8 cellular contexts compared by ENCODE assay signal in the genomic region with DNA sequence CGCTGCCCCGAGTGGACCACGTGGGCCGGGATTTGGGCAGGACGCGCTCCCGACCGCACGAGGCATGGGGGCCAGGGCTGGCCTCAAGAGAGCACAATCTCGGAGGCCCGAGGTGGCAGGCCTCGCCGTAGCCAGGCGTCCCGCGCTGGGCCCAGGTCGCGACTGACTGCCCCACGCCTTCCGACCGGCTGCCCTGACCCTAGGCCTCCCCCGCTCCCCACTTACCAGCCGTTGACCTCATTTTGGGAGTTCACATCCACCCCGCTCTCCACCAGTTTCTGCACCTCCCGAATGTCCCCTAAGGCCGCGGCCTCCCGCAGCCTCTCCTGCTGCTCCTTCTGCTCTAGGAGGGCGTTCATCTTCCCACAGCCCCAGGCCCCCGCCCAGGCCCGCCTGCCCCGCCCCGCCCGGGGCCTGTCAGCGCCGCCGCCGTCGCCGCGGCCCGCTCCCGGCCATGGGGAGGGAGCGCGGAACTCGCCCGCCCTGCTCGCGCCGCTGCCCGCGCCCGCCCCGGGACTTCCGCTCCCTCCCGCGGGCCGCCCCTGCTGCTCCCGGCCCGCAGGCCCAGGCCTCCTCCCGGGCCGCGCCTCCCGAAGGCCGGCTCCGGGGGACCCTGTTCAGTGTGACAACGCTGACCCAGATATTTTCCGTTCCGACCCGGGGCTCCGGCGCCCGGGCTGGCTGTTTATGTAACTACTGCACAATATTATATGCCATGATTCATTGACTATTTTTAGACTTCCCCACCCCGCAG. TPM values are rescaled to one million over a fixed set of nuclear protein-coding genes. Genes with fewer than 3 reads are reported as not detected.
DNase-seq lines count a peak whose midpoint lies in the region; ATAC-seq and TF ChIP-seq lines count a peak whose summit lies in the region.

Gene ANKRD40, minus strand, starts transcription at position 619 of the 754 bp plus-strand sequence. Its CDS starts 260 bp downstream, at position 359.

- H3K36me3 ChIP-seq in DOHH2 (ENCODE audit: control insufficient read depth, low read length), result peaks cover 39% of the 10 kb centered on the region
- 0 out of 2 replicates have a peak, but pooled peaks cover 3% of the 10 kb centered on the region for H3K36me3 ChIP-seq in GM23338 (ENCODE audit: insufficient read depth)
- H3K36me3 ChIP-seq in naive thymus-derived CD4-positive, alpha-beta T cell (ENCODE audit: control insufficient read depth in 2 of 3, insufficient read depth in 3 of 3, low read length in 3 of 3), result peaks cover 0 to 13% (median 0%) of the 10 kb centered on the region in 3 experiments

- H3K9me3 Mint-ChIP-seq in GM23338, result no peaks in the 10 kb centered on the region; the same call in 2 of the 3 replicates
- no peaks in the 10 kb centered on the region for H3K9me3 Mint-ChIP-seq in activated T-helper 1 cell treated with anti-CD3 and anti-CD28 coated beads, Interleukin-12 subunit alpha, Interleukin-12 subunit beta, Interleukin-2, Interleukin-4 antibody, amounts not matched to agents 30 ng/mL and 10 ng/mL and 1 ng/mL, durations not matched to agents 14 hours and 24 hours and 36 hours
- H3K9me3 Mint-ChIP-seq in naive thymus-derived CD4-positive, alpha-beta T cell, result no peaks in the 10 kb centered on the region
- no peaks in the 10 kb centered on the region for H3K9me3 Mint-ChIP-seq in stimulated activated memory B cell treated with anti-CD40 and anti-IgM and Interleukin-4, amounts not matched to agents 10 μg/mL and 1 μg/mL and 100 μg/mL, for 72 hours

- peak within 1 kb of the TSS; percentile 95 for H3K4me3 Mint-ChIP-seq in GM23338
- H3K4me3 Mint-ChIP-seq in activated T-helper 1 cell treated with anti-CD3 and anti-CD28 coated beads, Interleukin-12 subunit alpha, Interleukin-12 subunit beta, Interleukin-2, Interleukin-4 antibody, amounts not matched to agents 30 ng/mL and 10 ng/mL and 1 ng/mL, durations not matched to agents 14 hours and 24 hours and 36 hours, result peak within 1 kb of the TSS; percentile 95
- peak within 1 kb of the TSS; percentile 88 to 97 (median 93) for H3K4me3 Mint-ChIP-seq in naive thymus-derived CD4-positive, alpha-beta T cell
- peak within 1 kb of the TSS; percentile 95 for H3K4me3 Mint-ChIP-seq in stimulated activated memory B cell treated with anti-CD40 and anti-IgM and Interleukin-4, amounts not matched to agents 10 μg/mL and 1 μg/mL and 100 μg/mL, for 72 hours

- H3K4me1 ChIP-seq in DOHH2 (ENCODE audit: control insufficient read depth, low read length) (peaks cover 38% of the 10 kb centered on the region), GM23338 (ENCODE audit: insufficient read depth) (peaks cover 5% of the 10 kb centered on the region)
- peaks cover 13 to 20% of the 10 kb centered on the region in 2 donors for H3K4me1 ChIP-seq in naive thymus-derived CD4-positive, alpha-beta T cell (ENCODE audit: control insufficient read depth in 2 of 2, insufficient read depth in 2 of 2, low read length in 2 of 2)

- H3K36me3 Mint-ChIP-seq in GM23338 (ENCODE audit: low read depth), result peaks cover 24% of the 10 kb centered on the region
- H3K36me3 Mint-ChIP-seq in activated T-helper 1 cell treated with anti-CD3 and anti-CD28 coated beads, Interleukin-12 subunit alpha, Interleukin-12 subunit beta, Interleukin-2, Interleukin-4 antibody, amounts not matched to agents 30 ng/mL and 10 ng/mL and 1 ng/mL, durations not matched to agents 14 hours and 24 hours and 36 hours (ENCODE audit: low read depth), result peaks cover 11% of the 10 kb centered on the region
- peaks cover 0 to 15% (median 8%) of the 10 kb centered on the region in 5 donors for H3K36me3 Mint-ChIP-seq in naive thymus-derived CD4-positive, alpha-beta T cell
- H3K36me3 Mint-ChIP-seq in stimulated activated memory B cell treated with anti-CD40 and anti-IgM and Interleukin-4, amounts not matched to agents 10 μg/mL and 1 μg/mL and 100 μg/mL, for 72 hours, result peaks cover 10% of the 10 kb centered on the region

- peaks cover 2% of the 10 kb centered on the region for H3K27me3 Mint-ChIP-seq in GM23338 (ENCODE audit: insufficient read depth, low read depth, poor library complexity)
- H3K27me3 Mint-ChIP-seq in activated T-helper 1 cell treated with anti-CD3 and anti-CD28 coated beads, Interleukin-12 subunit alpha, Interleukin-12 subunit beta, Interleukin-2, Interleukin-4 antibody, amounts not matched to agents 30 ng/mL and 10 ng/mL and 1 ng/mL, durations not matched to agents 14 hours and 24 hours and 36 hours (ENCODE audit: insufficient read depth), result peaks cover 3% of the 10 kb centered on the region
- peaks cover 0 to 2% (median 0%) of the 10 kb centered on the region in 5 donors for H3K27me3 Mint-ChIP-seq in naive thymus-derived CD4-positive, alpha-beta T cell
- H3K27me3 Mint-ChIP-seq in stimulated activated memory B cell treated with anti-CD40 and anti-IgM and Interleukin-4, amounts not matched to agents 10 μg/mL and 1 μg/mL and 100 μg/mL, for 72 hours, result no peaks in the 10 kb centered on the region

- no peaks in the 10 kb centered on the region for H3K9me3 ChIP-seq in DOHH2 (ENCODE audit: control insufficient read depth, insufficient read depth, low read length)
- H3K9me3 ChIP-seq in naive thymus-derived CD4-positive, alpha-beta T cell (ENCODE audit: control insufficient read depth in 2 of 3, low read length in 3 of 3), result no peaks in the 10 kb centered on the region

- no peaks in the 10 kb centered on the region for H4K20me1 ChIP-seq in DOHH2 (ENCODE audit: control insufficient read depth, insufficient read depth, low read depth, low read length)
- H4K20me1 ChIP-seq in GM23338 (replicated peaks; ENCODE audit: insufficient read depth), result peaks cover 10% of the 10 kb centered on the region

- peak within 1 kb of the TSS; percentile 93 for H3K27ac Mint-ChIP-seq in GM23338
- peak within 1 kb of the TSS; percentile 97 for H3K27ac Mint-ChIP-seq in activated T-helper 1 cell treated with anti-CD3 and anti-CD28 coated beads, Interleukin-12 subunit alpha, Interleukin-12 subunit beta, Interleukin-2, Interleukin-4 antibody, amounts not matched to agents 30 ng/mL and 10 ng/mL and 1 ng/mL, durations not matched to agents 14 hours and 24 hours and 36 hours
- peak within 1 kb of the TSS; percentile 93 to 99 (median 97) for H3K27ac Mint-ChIP-seq in naive thymus-derived CD4-positive, alpha-beta T cell
- peak within 1 kb of the TSS; percentile 95 for H3K27ac Mint-ChIP-seq in stimulated activated memory B cell treated with anti-CD40 and anti-IgM and Interleukin-4, amounts not matched to agents 10 μg/mL and 1 μg/mL and 100 μg/mL, for 72 hours

- H3K9me2 ChIP-seq in DOHH2 (replicated peaks; ENCODE audit: control insufficient read depth, low read length) (no peaks in the 10 kb centered on the region), GM23338 (ENCODE audit: insufficient read depth) (no peaks in the 10 kb centered on the region)

- H2AFZ ChIP-seq in GM23338, result peak within 1 kb of the TSS; percentile 97

- H3K27me3 ChIP-seq in DOHH2 (ENCODE audit: control insufficient read depth, low read length), result no peaks in the 10 kb centered on the region
- H3K27me3 ChIP-seq in GM23338 (ENCODE audit: insufficient read depth), result no peaks in the 10 kb centered on the region
- H3K27me3 ChIP-seq in naive thymus-derived CD4-positive, alpha-beta T cell (ENCODE audit: control insufficient read depth in 2 of 2, insufficient read depth in 2 of 2, low read length in 2 of 2), result no peaks in the 10 kb centered on the region

- H3F3A ChIP-seq in DOHH2 (ENCODE audit: control insufficient read depth, insufficient read depth), result peaks cover 10% of the 10 kb centered on the region
- 0 out of 2 replicates have a peak, but pooled peaks cover 10% of the 10 kb centered on the region for H3F3A ChIP-seq in GM23338 (replicated peaks; ENCODE audit: low read depth)

- peaks cover 66% of the 10 kb centered on the region for H3K79me2 ChIP-seq in DOHH2 (ENCODE audit: control insufficient read depth, low read length)
- H3K79me2 ChIP-seq in GM23338 (replicated peaks; ENCODE audit: insufficient read depth), result peaks cover 47% of the 10 kb centered on the region

- peak; percentile 82 for ATAC-seq in GM23338
- peak; percentile 94 for ATAC-seq in naive thymus-derived CD4-positive, alpha-beta T cell
- ATAC-seq in stimulated activated memory B cell treated with anti-CD40 and anti-IgM and Interleukin-4, amounts not matched to agents 10 μg/mL and 1 μg/mL and 100 μg/mL, for 72 hours, result peak; percentile 94

- H3K4me1 Mint-ChIP-seq in GM23338, result peaks cover 25% of the 10 kb centered on the region
- H3K4me1 Mint-ChIP-seq in activated T-helper 1 cell treated with anti-CD3 and anti-CD28 coated beads, Interleukin-12 subunit alpha, Interleukin-12 subunit beta, Interleukin-2, Interleukin-4 antibody, amounts not matched to agents 30 ng/mL and 10 ng/mL and 1 ng/mL, durations not matched to agents 14 hours and 24 hours and 36 hours (ENCODE audit: low read depth), result peaks cover 40% of the 10 kb centered on the region
- peaks cover 23 to 68% (median 47%) of the 10 kb centered on the region in 7 donors for H3K4me1 Mint-ChIP-seq in naive thymus-derived CD4-positive, alpha-beta T cell
- H3K4me1 Mint-ChIP-seq in stimulated activated memory B cell treated with anti-CD40 and anti-IgM and Interleukin-4, amounts not matched to agents 10 μg/mL and 1 μg/mL and 100 μg/mL, for 72 hours, result peaks cover 33% of the 10 kb centered on the region

- CTCF ChIA-PET in naive thymus-derived CD4-positive, alpha-beta T cell (lab: Charles Lee), result no interaction called here

- H3K4me3 ChIP-seq in DOHH2 (ENCODE audit: low read length) (peak within 1 kb of the TSS; percentile 84), GM23338 (peak within 1 kb of the TSS; percentile 68)
- peak within 1 kb of the TSS; percentile 79 for H3K4me3 ChIP-seq in naive thymus-derived CD4-positive, alpha-beta T cell (ENCODE audit: low read length)

- H3K4me2 ChIP-seq in DOHH2 (ENCODE audit: low read length), result peak within 1 kb of the TSS; percentile 89
- peak within 1 kb of the TSS; percentile 81 for H3K4me2 ChIP-seq in GM23338

- POLR2A ChIA-PET in naive thymus-derived CD4-positive, alpha-beta T cell (lab: Charles Lee), result interaction anchor here (0.9 to 3.2 kb wide), 6 partner anchors 11 to 165 kb away, joined by 3 to 58 read pairs (median 4); partner anchors contain the start of genes LUC7L3 and TOB1

- DNase-seq in GM23338 (ENCODE audit: low spot score) (peak; percentile 86), Kasumi-1 (lab: John Stamatoyannopoulos, UW) (peak; percentile 97 to 98), RPMI7951 (ENCODE audit: low read depth) (peak; percentile 91), fibroblast of gingiva (ENCODE audit: low read depth) (peak; percentile 93)
- DNase-seq in activated T-helper 1 cell treated with anti-CD3 and anti-CD28 coated beads, Interleukin-12 subunit alpha, Interleukin-12 subunit beta, Interleukin-2, Interleukin-4 antibody, amounts not matched to agents 30 ng/mL and 10 ng/mL and 1 ng/mL, durations not matched to agents 14 hours and 24 hours and 36 hours (ENCODE audit: low spot score), result peak; percentile 90
- DNase-seq in naive thymus-derived CD4-positive, alpha-beta T cell, result peak; percentile 87 to 95 (median 91)

- intact Hi-C loops in activated T-helper 1 cell treated with anti-CD3 and anti-CD28 coated beads, Interleukin-12 subunit alpha, Interleukin-12 subunit beta, Interleukin-2, Interleukin-4 antibody, amounts not matched to agents 30 ng/mL and 10 ng/mL and 1 ng/mL, durations not matched to agents 14 hours and 24 hours and 36 hours (cut with micrococcal nuclease), result loop anchor here (1.0 to 10.0 kb wide), 8 partner anchors 12 to 447 kb away; partner anchors contain the start of genes LRRC59, LUC7L3, NME1 and RSAD1
- intact Hi-C loops in naive thymus-derived CD4-positive, alpha-beta T cell (cut with micrococcal nuclease), result loop anchor here (1.0 to 10.0 kb wide), 12 partner anchors 12 to 563 kb away; partner anchors contain the start of genes CACNA1G (in 2 of the 2), LUC7L3 (in 2 of the 2), NME1 (in 2 of the 2) and TOB1 (in 2 of the 2)

- peak within 1 kb of the TSS; percentile 79 for H3K27ac ChIP-seq in DOHH2 (ENCODE audit: low read depth, low read length)
- peak within 1 kb of the TSS; percentile 93 for H3K27ac ChIP-seq in GM23338 (ENCODE audit: low read depth)
- peak within 1 kb of the TSS; percentile 88 for H3K27ac ChIP-seq in naive thymus-derived CD4-positive, alpha-beta T cell (ENCODE audit: low read depth, low read length)

- no peak for TF ChIP-seq CTCF in DOHH2 (IDR thresholded peaks at IDR 0.05; ENCODE audit: low read depth, low read length, poor library complexity, severe bottlenecking)
- TF ChIP-seq CTCF in GM23338 (conservative IDR thresholded peaks at IDR 0.05; ENCODE audit: low read depth in 2 of 2), result no peak

RNA-seq across cellular contexts. Expression of gene ANKRD40, which starts in this region (rescaled TPM):
- 35.5 and 42.1 TPM in 2 replicates for total RNA-seq in GM23338 (2014; rRNA removed; shearing (Covaris generic))
- 19.0 and 19.8 TPM in 2 replicates for polyA plus RNA-seq in GM23338 (2016; fragmentation: Nextera tagmentation; extraction: Ambion mirVana)
- total RNA-seq in RPMI7951 (2014; rRNA removed; shearing (Covaris generic)), result 26.0 and 30.0 TPM in 2 replicates
- total RNA-seq in activated T-helper 1 cell treated with anti-CD3 and anti-CD28 coated beads, Interleukin-12 subunit alpha, Interleukin-12 subunit beta, Interleukin-2, Interleukin-4 antibody, amounts not matched to agents 30 ng/mL and 10 ng/mL and 1 ng/mL, durations not matched to agents 14 hours and 24 hours and 36 hours, result 47.0 and 50.3 TPM in 2 replicates
- total RNA-seq in naive thymus-derived CD4-positive, alpha-beta T cell, result 10 to 100 TPM; 27.4 to 37.2 (median 33.4) TPM
- 1 to 10 TPM; 3.6 to 5.7 TPM for polyA plus RNA-seq in naive thymus-derived CD4-positive, alpha-beta T cell

Comparison
In these comparisons a context has a peak if more than half of its experiments do, and no peak if none do; other contexts are left out.
1. Peak in every context shown above with its lines: DNase-seq, ATAC-seq, H3K4me3 ChIP-seq and H3K27ac ChIP-seq.